In the genomic region with DNA sequence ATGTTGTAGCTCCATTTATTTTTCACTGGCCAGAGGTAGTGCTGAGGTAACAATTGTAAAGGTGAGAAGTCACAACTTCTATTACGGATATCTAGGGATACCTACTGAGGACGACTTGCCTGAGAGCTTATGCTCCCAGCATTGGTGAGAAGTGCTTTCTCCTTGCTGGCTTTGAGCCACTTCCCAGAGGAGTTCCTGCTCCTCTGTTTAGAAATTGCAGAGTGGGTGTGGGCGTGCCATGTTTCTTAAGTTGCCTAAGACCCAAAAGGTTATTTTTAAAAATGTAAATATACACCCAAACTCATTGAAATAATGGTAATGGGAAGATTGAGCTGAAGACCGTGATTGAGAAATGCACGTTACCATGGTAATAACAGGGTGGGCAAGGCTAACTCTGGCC, we compare ENCODE assay signal across 27 cellular contexts. TPM values are rescaled to one million over a fixed set of nuclear protein-coding genes. Genes with fewer than 3 reads are reported as not detected.
"Had no signal": no experiment of that assay in that cellular context is flagged by ENCODE, and none has a peak within 500 bp of the region (broad histone marks: within the 10 kb centered on the region; RNA-seq: fewer than 3 reads in every experiment).

No MANE protein-coding gene starts in this region.

- H3K4me3 ChIP-seq: left ventricle myocardium inferior, right atrium auricular region, right lobe of liver, smooth muscle cell, stomach, testis, thyroid gland, transverse colon, upper lobe of left lung had no signal

- H3K36me3 Mint-ChIP-seq: immature natural killer cell; naive thymus-derived CD8-positive, alpha-beta T cell; stimulated activated memory B cell treated with anti-CD40 and anti-IgM and Interleukin-4, amounts not matched to agents 10 μg/mL and 1 μg/mL and 100 μg/mL, for 72 hours had no signal

- H3K36me3 ChIP-seq: left ventricle myocardium inferior, right atrium auricular region, right lobe of liver, stomach, thyroid gland, transverse colon, upper lobe of left lung had no signal

- H3K9me3 ChIP-seq: left ventricle myocardium inferior, right atrium auricular region, right lobe of liver, stomach, testis, thyroid gland, transverse colon, upper lobe of left lung had no signal

- H3K4me1 ChIP-seq: left ventricle myocardium inferior, parathyroid adenoma, right atrium auricular region, right lobe of liver, stomach, testis, thyroid gland, transverse colon had no signal

- H3K27me3 ChIP-seq: right atrium auricular region, right lobe of liver, stomach, testis, thyroid gland, transverse colon, upper lobe of left lung had no signal

- H3K4me2 ChIP-seq: smooth muscle cell had no signal

- ATAC-seq: left colon; naive thymus-derived CD8-positive, alpha-beta T cell; right lobe of liver; stimulated activated memory B cell treated with anti-CD40 and anti-IgM and Interleukin-4, amounts not matched to agents 10 μg/mL and 1 μg/mL and 100 μg/mL, for 72 hours had no signal

- H3K4me1 Mint-ChIP-seq: immature natural killer cell; naive thymus-derived CD8-positive, alpha-beta T cell; nephron; stimulated activated memory B cell treated with anti-CD40 and anti-IgM and Interleukin-4, amounts not matched to agents 10 μg/mL and 1 μg/mL and 100 μg/mL, for 72 hours had no signal

- H3K27ac Mint-ChIP-seq: immature natural killer cell; naive thymus-derived CD8-positive, alpha-beta T cell; nephron; stimulated activated memory B cell treated with anti-CD40 and anti-IgM and Interleukin-4, amounts not matched to agents 10 μg/mL and 1 μg/mL and 100 μg/mL, for 72 hours had no signal

- DNase-seq: hypothalamus; immature natural killer cell; kidney; left colon; left ventricle myocardium inferior; mammary epithelial cell; mesenchymal stem cell; naive thymus-derived CD8-positive, alpha-beta T cell; nucleus accumbens; right lobe of liver; stimulated activated CD4-positive, alpha-beta T cell treated with anti-CD3 and anti-CD28 coated beads, Interleukin-1b, Interleukin-23, amount 100 ng/mL, for 48 hours; stimulated activated CD4-positive, alpha-beta T cell treated with anti-CD3 and anti-CD28 coated beads, Interleukin-2, amount 100 ng/mL, for 48 hours; stimulated activated CD4-positive, alpha-beta T cell treated with anti-CD3 and anti-CD28 coated beads, Interleukin-4, amount 100 ng/mL, for 4 hours; stimulated activated CD8-positive, alpha-beta memory T cell treated with anti-CD3 and anti-CD28 coated beads, Interleukin-4, amount 100 ng/mL, for 48 hours; stimulated activated naive CD4-positive, alpha-beta T cell treated with Interleukin-2 at 50 U/mL for 16 hours; stomach; testis; thyroid gland; transverse colon had no signal

- H3K27ac ChIP-seq: left ventricle myocardium inferior, parathyroid adenoma, right atrium auricular region, right lobe of liver, stomach, testis, thyroid gland, transverse colon, upper lobe of left lung had no signal

- H3K9ac ChIP-seq: parathyroid adenoma had no signal

- H3K9me3 Mint-ChIP-seq: immature natural killer cell; naive thymus-derived CD8-positive, alpha-beta T cell; nephron; neural crest cell; stimulated activated memory B cell treated with anti-CD40 and anti-IgM and Interleukin-4, amounts not matched to agents 10 μg/mL and 1 μg/mL and 100 μg/mL, for 72 hours had no signal

- H2AFZ ChIP-seq: parathyroid adenoma had no signal

- H3K4me3 Mint-ChIP-seq: immature natural killer cell; naive thymus-derived CD8-positive, alpha-beta T cell; nephron; neural crest cell; stimulated activated memory B cell treated with anti-CD40 and anti-IgM and Interleukin-4, amounts not matched to agents 10 μg/mL and 1 μg/mL and 100 μg/mL, for 72 hours had no signal

RNA-seq across cellular contexts. Expression of a gene that starts 17.2 kb away (rescaled TPM):
- total RNA-seq: naive thymus-derived CD8-positive, alpha-beta T cell; pulmonary artery endothelial cell had no signal
- polyA plus RNA-seq: immature natural killer cell; mammary epithelial cell; naive thymus-derived CD8-positive, alpha-beta T cell had no signal
